Comparison of ENCODE assay signal across 2 cellular contexts in genomic region chr6:9697263-9697931, GRCh38.
A peak's percentile ranks its signal among the peaks of the same experiment; 100 is the strongest.
TF ChIP-seq lines count a peak whose summit lies in the region.

No MANE protein-coding gene starts in this region.

TF ChIP-seq in liver, 16 proteins besides CTCF, POLR2A, EP300 and RAD21 (continued from another document):
- TF ChIP-seq REST (IDR thresholded peaks at IDR 0.05) (peak; percentile 41), ZBTB33 (IDR thresholded peaks at IDR 0.05) (no peak), HNF4G (IDR thresholded peaks at IDR 0.05) (no peak), TAF1 (conservative IDR thresholded peaks at IDR 0.05) (no peak), HNF4A (conservative IDR thresholded peaks at IDR 0.05) (peak; percentile 17 to 57), MAX (IDR thresholded peaks at IDR 0.05) (peak; percentile 23), NR2F2 (IDR thresholded peaks at IDR 0.05) (no peak)

TF ChIP-seq in HepG2, 621 proteins besides CTCF, POLR2A, EP300 and RAD21 (continued from another document):
- no peak for TF ChIP-seq ZFYVE20 (CRISPR knock-in tag; IDR thresholded peaks at IDR 0.05; ENCODE audit: borderline replicate concordance, low read depth)
- no peak for TF ChIP-seq FOXA1 (IDR thresholded peaks at IDR 0.05)
- no peak for TF ChIP-seq FOXA1 (CRISPR knock-in tag; IDR thresholded peaks at IDR 0.05)
- TF ChIP-seq ZMAT3 (CRISPR knock-in tag; conservative IDR thresholded peaks at IDR 0.05) = no peak
- TF ChIP-seq ZNF646 (CRISPR knock-in tag; IDR thresholded peaks at IDR 0.05) = no peak
- TF ChIP-seq TFE3 (CRISPR knock-in tag; IDR thresholded peaks at IDR 0.05) = no peak
- no peak for TF ChIP-seq ZNF446 (CRISPR knock-in tag; IDR thresholded peaks at IDR 0.05)
TF ChIP-seq in HepG2: peak in this region for 0.
